ENCODE assay signal across 8 cellular contexts in the genomic region with DNA sequence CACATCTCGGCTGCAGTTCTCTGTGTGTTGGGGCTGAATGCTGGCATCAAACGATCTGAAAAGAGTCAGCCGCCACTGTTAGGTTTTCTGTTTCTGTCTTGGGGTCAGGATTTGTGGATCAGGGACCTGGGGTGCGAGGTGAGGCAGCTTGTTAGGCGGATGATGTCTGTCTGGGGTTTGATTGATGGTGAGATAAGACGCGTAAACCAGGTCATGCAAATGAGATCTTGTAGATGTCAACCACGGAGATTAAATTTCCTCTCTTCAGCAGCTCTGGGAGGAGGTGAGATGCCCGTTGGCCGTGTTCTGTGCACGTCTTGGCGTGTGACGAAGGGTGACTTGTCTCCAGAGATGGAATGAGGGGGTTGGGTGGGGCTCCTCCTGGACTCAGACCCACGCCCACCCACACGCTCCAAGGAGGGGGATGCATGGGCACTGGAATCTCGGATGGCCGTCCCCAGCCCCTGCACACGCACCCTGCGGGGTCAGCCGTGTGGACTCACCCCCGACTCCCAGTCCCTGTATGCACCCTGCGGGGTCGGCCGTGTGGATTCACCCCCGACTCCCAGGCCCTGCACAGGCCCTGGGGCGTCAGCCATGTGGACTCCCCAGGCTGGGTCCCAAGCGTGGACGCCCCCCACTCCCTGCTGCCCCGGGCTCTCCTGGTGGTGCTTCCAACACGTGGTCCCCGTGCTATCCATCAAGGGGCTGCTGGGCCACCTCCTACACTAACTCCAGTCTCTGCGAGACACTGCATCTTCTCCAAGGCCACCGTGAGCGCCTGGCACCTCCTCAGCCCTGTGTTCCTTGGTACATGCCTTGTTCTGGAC. TPM values are rescaled to one million over a fixed set of nuclear protein-coding genes. Genes with fewer than 3 reads are reported as not detected.
DNase-seq lines count a peak whose midpoint lies in the region; ATAC-seq lines count a peak whose summit lies in the region.

No MANE protein-coding gene starts in this region.

- POLR2A ChIA-PET in naive thymus-derived CD8-positive, alpha-beta T cell (lab: Charles Lee) = interaction anchor here (0.6 to 2.6 kb wide), 6 partner anchors 15 to 532 kb away, joined by 3 to 27 read pairs (median 4); a partner anchor contains a TSS

- no peaks in the 10 kb centered on the region for H3K27me3 Mint-ChIP-seq in T-helper 17 cell
- no peaks in the 10 kb centered on the region for H3K27me3 Mint-ChIP-seq in activated T-cell treated with anti-CD3 and anti-CD28 coated beads, Interleukin-2, amount 50 U/mL, for 72 hours (ENCODE audit: low read depth)
- H3K27me3 Mint-ChIP-seq in naive thymus-derived CD8-positive, alpha-beta T cell = no peaks in the 10 kb centered on the region

- intact Hi-C loops in left ventricle myocardium superior (cut with micrococcal nuclease) = no loop called here

- H3K27ac Mint-ChIP-seq in T-helper 17 cell = peak overlapping the region; percentile 100
- peak overlapping the region; percentile 1 for H3K27ac Mint-ChIP-seq in activated T-cell treated with anti-CD3 and anti-CD28 coated beads, Interleukin-2, amount 50 U/mL, for 72 hours
- H3K27ac Mint-ChIP-seq in naive thymus-derived CD8-positive, alpha-beta T cell = peak overlapping the region; percentile 87 to 98 (median 96)

- H3K36me3 Mint-ChIP-seq in T-helper 17 cell (ENCODE audit: low read depth) = peaks cover 3% of the 10 kb centered on the region
- H3K36me3 Mint-ChIP-seq in activated T-cell treated with anti-CD3 and anti-CD28 coated beads, Interleukin-2, amount 50 U/mL, for 72 hours (ENCODE audit: insufficient read depth in 2 of 2) = peaks cover 7 to 21% of the 10 kb centered on the region in 2 donors
- peaks cover 0 to 40% (median 2%) of the 10 kb centered on the region in 3 donors for H3K36me3 Mint-ChIP-seq in naive thymus-derived CD8-positive, alpha-beta T cell

- peaks cover 25% of the 10 kb centered on the region for H3K4me1 Mint-ChIP-seq in T-helper 17 cell
- peaks cover 42% of the 10 kb centered on the region for H3K4me1 Mint-ChIP-seq in activated T-cell treated with anti-CD3 and anti-CD28 coated beads, Interleukin-2, amount 50 U/mL, for 72 hours (ENCODE audit: low read depth)
- peaks cover 20 to 48% (median 32%) of the 10 kb centered on the region in 4 donors for H3K4me1 Mint-ChIP-seq in naive thymus-derived CD8-positive, alpha-beta T cell

- DNase-seq in T-helper 17 cell = peak; percentile 40 to 65 (median 57)
- peak; percentile 63 to 70 for DNase-seq in activated T-cell treated with anti-CD3 and anti-CD28 coated beads, Interleukin-2, amount 50 U/mL, for 72 hours
- peak in 9 of 10 donors; percentile 28 to 84 (median 74) for DNase-seq in naive thymus-derived CD8-positive, alpha-beta T cell
- DNase-seq in stimulated activated CD8-positive, alpha-beta memory T cell treated with anti-CD3 and anti-CD28 coated beads, Interleukin-7, amount 100 ng/mL, for 4 hours (ENCODE audit: low read depth in 2 of 2) = peak; percentile 42 to 53
- no peak for DNase-seq in KG1 (lab: John Stamatoyannopoulos, UW)
- no peak for DNase-seq in HUDEP-2 (lab: John Stamatoyannopoulos, UW; ENCODE audit: unreplicated experiment in 76 of 76)
- DNase-seq in SHP77 (lab: John Stamatoyannopoulos, UW) = no peak
- no peak for DNase-seq in left ventricle myocardium superior

- peak overlapping the region; percentile 93 for H3K4me3 Mint-ChIP-seq in T-helper 17 cell
- H3K4me3 Mint-ChIP-seq in activated T-cell treated with anti-CD3 and anti-CD28 coated beads, Interleukin-2, amount 50 U/mL, for 72 hours = peak overlapping the region; percentile 48 to 64
- peak overlapping the region; percentile 40 to 79 (median 70) for H3K4me3 Mint-ChIP-seq in naive thymus-derived CD8-positive, alpha-beta T cell

- ATAC-seq in T-helper 17 cell (peak; percentile 88), left ventricle myocardium superior (no peak)
- peak; percentile 83 to 87 for ATAC-seq in activated T-cell treated with anti-CD3 and anti-CD28 coated beads, Interleukin-2, amount 50 U/mL, for 72 hours (replicated peaks in 1 of 2)
- ATAC-seq in naive thymus-derived CD8-positive, alpha-beta T cell = peak; percentile 85 to 87

- no peaks in the 10 kb centered on the region for H3K9me3 Mint-ChIP-seq in activated T-cell treated with anti-CD3 and anti-CD28 coated beads, Interleukin-2, amount 50 U/mL, for 72 hours
- H3K9me3 Mint-ChIP-seq in naive thymus-derived CD8-positive, alpha-beta T cell = no peaks in the 10 kb centered on the region

- no peaks in the 10 kb centered on the region for H3K9me3 ChIP-seq in T-helper 17 cell (ENCODE audit: control insufficient read depth, low read length, poor library complexity, severe bottlenecking)

RNA-seq across cellular contexts. Expression of a gene that starts 16.0 kb away (rescaled TPM):
- 10 to 100 TPM; 36.0 to 37.1 TPM for total RNA-seq in T-helper 17 cell
- 10 to 100 TPM; 23.0 to 25.8 TPM for total RNA-seq in activated T-cell treated with anti-CD3 and anti-CD28 coated beads, Interleukin-2, amount 50 U/mL, for 72 hours
- total RNA-seq in naive thymus-derived CD8-positive, alpha-beta T cell = 10 to 100 TPM; 39.4 to 39.5 TPM
- polyA plus RNA-seq in naive thymus-derived CD8-positive, alpha-beta T cell = 1 to 10 TPM; 1.9 to 6.2 (median 2.4) TPM
- total RNA-seq in left ventricle myocardium superior = 5.9 TPM

RNA-seq across cellular contexts. Expression of a gene that starts 41.3 kb away (rescaled TPM):
- total RNA-seq in T-helper 17 cell (10 to 100 TPM; 46.9 to 75.8 TPM), left ventricle myocardium superior (49.6 TPM)
- 10 to 100 TPM; 38.4 to 48.4 TPM for total RNA-seq in activated T-cell treated with anti-CD3 and anti-CD28 coated beads, Interleukin-2, amount 50 U/mL, for 72 hours
- 100 to 1,000 TPM; 107 to 112 TPM for total RNA-seq in naive thymus-derived CD8-positive, alpha-beta T cell
- 10 to 100 TPM; 56.7 to 75.1 (median 59.2) TPM for polyA plus RNA-seq in naive thymus-derived CD8-positive, alpha-beta T cell

Comparison
In these comparisons a context has a peak if more than half of its experiments do, and no peak if none do; other contexts are left out.
1. DNase-seq: peak in T-helper 17 cell (3 of 3), activated T-cell treated with anti-CD3 and anti-CD28 coated beads, Interleukin-2, amount 50 U/mL, for 72 hours (2 of 2), naive thymus-derived CD8-positive, alpha-beta T cell (9 of 10) and stimulated activated CD8-positive, alpha-beta memory T cell treated with anti-CD3 and anti-CD28 coated beads, Interleukin-7, amount 100 ng/mL, for 4 hours (2 of 2); none in KG1 (single experiment), HUDEP-2 (0 of 76), SHP77 (0 of 2) and left ventricle myocardium superior (single experiment).
2. H3K27ac Mint-ChIP-seq: peak in every context shown above with its lines; median percentile 100 in T-helper 17 cell; 96 in naive thymus-derived CD8-positive, alpha-beta T cell; 1 in activated T-cell treated with anti-CD3 and anti-CD28 coated beads, Interleukin-2, amount 50 U/mL, for 72 hours.
3. Peak in every context shown above with its lines, with median percentiles within 50 percentile points of each other: H3K4me3 Mint-ChIP-seq.